In genomic region chr10:74431816-74432215, GRCh38 we compare ENCODE assay signal across 3 cellular contexts.
"Had no signal": no experiment of that assay in that cellular context is flagged by ENCODE, and none has a peak within 500 bp of the region (broad histone marks: within the 10 kb centered on the region; RNA-seq: fewer than 3 reads in every experiment).

No MANE protein-coding gene starts in this region.

- DNase-seq: GDM1, GF-D8 had no signal

- ATAC-seq: GM12878 had no signal

- H3K4me3 ChIP-seq: GM12878 had no signal
